ENCODE assay signal across 23 cellular contexts in the genomic region with DNA sequence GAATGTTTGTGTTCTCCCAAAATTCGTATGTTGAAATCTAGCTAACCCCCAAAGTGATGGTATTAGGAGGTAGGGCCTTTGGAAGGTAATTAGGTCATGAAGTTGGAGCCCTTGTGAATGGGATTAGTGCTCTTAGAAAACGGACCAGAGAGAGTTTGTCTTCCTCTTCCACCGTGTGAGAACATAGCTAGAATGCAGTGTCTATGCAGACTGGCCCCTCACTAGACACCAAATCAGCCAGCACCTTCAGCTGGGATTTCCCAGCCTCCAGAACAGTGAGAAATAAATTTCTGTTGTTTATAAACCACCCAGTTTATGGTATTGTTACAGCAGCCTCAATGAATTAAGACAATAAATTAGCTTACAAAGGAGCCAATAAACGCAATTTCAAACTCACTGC. TPM values are rescaled to one million over a fixed set of nuclear protein-coding genes. Genes with fewer than 3 reads are reported as not detected.
DNase-seq lines count a peak whose midpoint lies in the region; TF ChIP-seq lines count a peak whose summit lies in the region.
"Had no signal": no experiment of that assay in that cellular context is flagged by ENCODE, and none has a peak within 500 bp of the region (broad histone marks: within the 10 kb centered on the region; RNA-seq: fewer than 3 reads in every experiment).

No MANE protein-coding gene starts in this region.

- in situ Hi-C loops in G401 (cut with HindIII; ENCODE audit: low sequenced_read_pairs) = no loop called here

- peak overlapping the region; percentile 80 for H3K27ac ChIP-seq in VCaP
- H3K27ac ChIP-seq: brain microvascular endothelial cell, thyroid gland, vagina had no signal

- H3K4me3 Mint-ChIP-seq in activated naive CD4-positive, alpha-beta T cell treated with anti-CD3 and anti-CD28 coated beads, Interleukin-2, amount 10 ng/mL, durations not matched to agents 7 days and 5 days = no peak overlapping the region
- no peak overlapping the region for H3K4me3 Mint-ChIP-seq in activated naive CD4-positive, alpha-beta T cell treated with anti-CD3 and anti-CD28 coated beads for 36 hours
- H3K4me3 Mint-ChIP-seq in immature natural killer cell = no peak overlapping the region
- H3K4me3 Mint-ChIP-seq: GM23338; HFFc6; stimulated activated naive CD8-positive, alpha-beta T cell treated with anti-CD3 and anti-CD28 coated beads, Interleukin-15, amount 100 ng/mL, for 72 hours had no signal

- H3K27me3 Mint-ChIP-seq in activated naive CD4-positive, alpha-beta T cell treated with anti-CD3 and anti-CD28 coated beads, Interleukin-2, amount 10 ng/mL, durations not matched to agents 7 days and 5 days = no peaks in the 10 kb centered on the region
- no peaks in the 10 kb centered on the region for H3K27me3 Mint-ChIP-seq in activated naive CD4-positive, alpha-beta T cell treated with anti-CD3 and anti-CD28 coated beads for 36 hours (ENCODE audit: low read depth)
- peaks cover 0 to 1% (median 0%) of the 10 kb centered on the region in 3 donors for H3K27me3 Mint-ChIP-seq in immature natural killer cell (ENCODE audit: low read depth in 3 of 3)
- H3K27me3 Mint-ChIP-seq: stimulated activated naive CD8-positive, alpha-beta T cell treated with anti-CD3 and anti-CD28 coated beads, Interleukin-15, amount 100 ng/mL, for 72 hours had no signal

- CTCF ChIA-PET in activated naive CD4-positive, alpha-beta T cell treated with anti-CD3 and anti-CD28 coated beads, Interleukin-2, amount 10 ng/mL, durations not matched to agents 7 days and 5 days (lab: Charles Lee) = interaction anchor here (1.5 to 2.4 kb wide), 2 partner anchors 10 to 48 kb away, joined by 3 to 16 read pairs; no protein-coding TSS in a partner anchor
- CTCF ChIA-PET in activated naive CD4-positive, alpha-beta T cell treated with anti-CD3 and anti-CD28 coated beads for 36 hours (lab: Charles Lee) = no interaction called here

- TF ChIP-seq CTCF in VCaP (conservative IDR thresholded peaks at IDR 0.05) = no peak

- H3K4me1 Mint-ChIP-seq in activated naive CD4-positive, alpha-beta T cell treated with anti-CD3 and anti-CD28 coated beads, Interleukin-2, amount 10 ng/mL, durations not matched to agents 7 days and 5 days = peaks cover 33% of the 10 kb centered on the region
- peaks cover 7% of the 10 kb centered on the region for H3K4me1 Mint-ChIP-seq in activated naive CD4-positive, alpha-beta T cell treated with anti-CD3 and anti-CD28 coated beads for 36 hours (ENCODE audit: low read depth)
- H3K4me1 Mint-ChIP-seq in immature natural killer cell = peaks cover 13 to 25% of the 10 kb centered on the region in 2 donors
- H3K4me1 Mint-ChIP-seq: GM23338 had no signal

- H3K36me3 Mint-ChIP-seq in activated naive CD4-positive, alpha-beta T cell treated with anti-CD3 and anti-CD28 coated beads, Interleukin-2, amount 10 ng/mL, durations not matched to agents 7 days and 5 days = peaks cover 32% of the 10 kb centered on the region
- H3K36me3 Mint-ChIP-seq in activated naive CD4-positive, alpha-beta T cell treated with anti-CD3 and anti-CD28 coated beads for 36 hours (ENCODE audit: low read depth) = peaks cover 5% of the 10 kb centered on the region
- peaks cover 0 to 10% (median 6%) of the 10 kb centered on the region in 3 donors for H3K36me3 Mint-ChIP-seq in immature natural killer cell

- no peaks in the 10 kb centered on the region for H3K9me3 Mint-ChIP-seq in activated naive CD4-positive, alpha-beta T cell treated with anti-CD3 and anti-CD28 coated beads, Interleukin-2, amount 10 ng/mL, durations not matched to agents 7 days and 5 days
- no peaks in the 10 kb centered on the region for H3K9me3 Mint-ChIP-seq in activated naive CD4-positive, alpha-beta T cell treated with anti-CD3 and anti-CD28 coated beads for 36 hours
- H3K9me3 Mint-ChIP-seq in immature natural killer cell = no peaks in the 10 kb centered on the region
- H3K9me3 Mint-ChIP-seq: GM23338; HFFc6; stimulated activated naive CD8-positive, alpha-beta T cell treated with anti-CD3 and anti-CD28 coated beads, Interleukin-15, amount 100 ng/mL, for 72 hours had no signal

- no peak for DNase-seq in activated naive CD4-positive, alpha-beta T cell treated with anti-CD3 and anti-CD28 coated beads, Interleukin-2, amount 10 ng/mL, durations not matched to agents 7 days and 5 days
- DNase-seq in activated naive CD4-positive, alpha-beta T cell treated with anti-CD3 and anti-CD28 coated beads for 36 hours = no peak
- peak; percentile 15 for DNase-seq in G401 (ENCODE audit: low spot score)
- no peak for DNase-seq in immature natural killer cell
- DNase-seq in NCI-H2081 (lab: John Stamatoyannopoulos, UW) = no peak
- DNase-seq in NCI-H1694 treated with DMSO at 0.1 percent for 48 hours (lab: John Stamatoyannopoulos, UW) = no peak
- DNase-seq in ecto neural progenitor cell (ENCODE audit: low spot score) = no peak
- DNase-seq: activated CD4-positive, alpha-beta T cell treated with anti-CD3 and anti-CD28 coated beads for 1 hour; activated CD8-positive, alpha-beta memory T cell treated with anti-CD3 and anti-CD28 coated beads, Interleukin-2, amount 50 U/mL, for 48 hours; amniotic stem cell; brain microvascular endothelial cell; DMS153; HFFc6; Karpas-422; kidney; NCI-H1694; NCI-H510A treated with DMSO at 0.1 percent for 48 hours; SHP77; stimulated activated naive CD8-positive, alpha-beta T cell treated with anti-CD3 and anti-CD28 coated beads, Interleukin-15, amount 100 ng/mL, for 72 hours; thyroid gland had no signal

- H3K27ac Mint-ChIP-seq in activated naive CD4-positive, alpha-beta T cell treated with anti-CD3 and anti-CD28 coated beads, Interleukin-2, amount 10 ng/mL, durations not matched to agents 7 days and 5 days = peak overlapping the region; percentile 80
- no peak overlapping the region for H3K27ac Mint-ChIP-seq in activated naive CD4-positive, alpha-beta T cell treated with anti-CD3 and anti-CD28 coated beads for 36 hours
- H3K27ac Mint-ChIP-seq in immature natural killer cell = peak overlapping the region; percentile 0 to 81 (median 52)
- H3K27ac Mint-ChIP-seq: GM23338; HFFc6; stimulated activated naive CD8-positive, alpha-beta T cell treated with anti-CD3 and anti-CD28 coated beads, Interleukin-15, amount 100 ng/mL, for 72 hours had no signal

- intact Hi-C loops in activated naive CD4-positive, alpha-beta T cell treated with anti-CD3 and anti-CD28 coated beads for 36 hours (cut with micrococcal nuclease) = no loop called here

RNA-seq across cellular contexts. Expression of gene KIAA0319L, which starts 58.0 kb away (rescaled TPM):
- total RNA-seq in activated naive CD4-positive, alpha-beta T cell treated with anti-CD3 and anti-CD28 coated beads for 36 hours = 10 to 100 TPM; 22.6 to 24.2 TPM
- 25.5 and 31.1 TPM in 2 replicates for total RNA-seq in G401 (2014; rRNA removed; shearing (Covaris generic))
- polyA plus RNA-seq in immature natural killer cell = 10 to 100 TPM; 11.1 to 31.8 (median 19.1) TPM

RNA-seq across cellular contexts. Expression of gene NCDN, which starts 58.4 kb away (rescaled TPM):
- 10 to 100 TPM; 12.1 to 13.4 TPM for total RNA-seq in activated naive CD4-positive, alpha-beta T cell treated with anti-CD3 and anti-CD28 coated beads for 36 hours
- 19.2 and 28.3 TPM in 2 replicates for total RNA-seq in G401 (2014; rRNA removed; shearing (Covaris generic))
- polyA plus RNA-seq in immature natural killer cell = 1 to 10 TPM; 4.1 to 8.9 (median 4.9) TPM
